8 cellular contexts compared by ENCODE assay signal in genomic region chr10:101818958-101819633, GRCh38. TPM values are rescaled to one million over a fixed set of nuclear protein-coding genes. Genes with fewer than 3 reads are reported as not detected.
DNase-seq lines count a peak whose midpoint lies in the region; ATAC-seq and FAIRE-seq lines count a peak whose summit lies in the region.

No MANE protein-coding gene starts in this region.

- no peaks in the 10 kb centered on the region for H3K27me3 ChIP-seq in small intestine (ENCODE audit: control insufficient read depth in 2 of 2, insufficient read depth in 2 of 2, low read length in 2 of 2)

- peak overlapping the region; percentile 85 to 98 for H3K27ac ChIP-seq in small intestine (ENCODE audit: low read depth in 1 of 2, low read length in 1 of 2)

- H3K4me1 ChIP-seq in small intestine (ENCODE audit: control insufficient read depth in 2 of 2, insufficient read depth in 1 of 2, low read depth in 1 of 2, low read length in 1 of 2): peaks cover 3 to 4% of the 10 kb centered on the region in 2 donors

- no peaks in the 10 kb centered on the region for H3K27me3 Mint-ChIP-seq in activated naive CD4-positive, alpha-beta T cell treated with anti-CD3 and anti-CD28 coated beads, Interleukin-2, amount 50 U/mL, for 24 hours

- H3K27ac Mint-ChIP-seq in activated naive CD4-positive, alpha-beta T cell treated with anti-CD3 and anti-CD28 coated beads, Interleukin-2, amount 50 U/mL, for 24 hours: peak overlapping the region; percentile 100

- H3K4me3 ChIP-seq in iPS-11a (ENCODE audit: low read depth, low read length): peak overlapping the region; percentile 72
- peak overlapping the region; percentile 20 to 41 for H3K4me3 ChIP-seq in small intestine (ENCODE audit: low read depth in 1 of 2, low read length in 2 of 2)

- WGBS in small intestine, 3 donors: 6 to 19% (median 14%) methylated on average over 13 of the region's 13 CpGs

- H3K36me3 Mint-ChIP-seq in activated naive CD4-positive, alpha-beta T cell treated with anti-CD3 and anti-CD28 coated beads, Interleukin-2, amount 50 U/mL, for 24 hours: peaks cover 2% of the 10 kb centered on the region

- H3K9me3 Mint-ChIP-seq in activated naive CD4-positive, alpha-beta T cell treated with anti-CD3 and anti-CD28 coated beads, Interleukin-2, amount 50 U/mL, for 24 hours: no peaks in the 10 kb centered on the region

- ATAC-seq in GM19467 (IDR thresholded peaks at IDR 0.05; ENCODE audit: unreplicated experiment): peak; percentile 10
- ATAC-seq in HG03520 (IDR thresholded peaks at IDR 0.05; ENCODE audit: unreplicated experiment): peak; percentile 13

- H3K36me3 ChIP-seq in small intestine (ENCODE audit: control insufficient read depth in 2 of 2, insufficient read depth in 2 of 2, low read length in 2 of 2): no peaks in the 10 kb centered on the region

- H3K4me3 Mint-ChIP-seq in activated naive CD4-positive, alpha-beta T cell treated with anti-CD3 and anti-CD28 coated beads, Interleukin-2, amount 50 U/mL, for 24 hours: peak overlapping the region; percentile 99

- DNase-seq in DMS79 treated with DMSO at 0.1 percent for 48 hours (lab: John Stamatoyannopoulos, UW): peak; percentile 9
- DNase-seq in small intestine: peak; percentile 76
- DNase-seq in occipital lobe (lab: John Stamatoyannopoulos, UW): no peak
- no peak for DNase-seq in stimulated activated CD4-positive, alpha-beta T cell treated with anti-CD3 and anti-CD28 coated beads, Interleukin-12 subunit alpha, Interleukin-12 subunit beta, amount 100 ng/mL, for 4 hours

- H3K4me1 Mint-ChIP-seq in activated naive CD4-positive, alpha-beta T cell treated with anti-CD3 and anti-CD28 coated beads, Interleukin-2, amount 50 U/mL, for 24 hours: peaks cover 35% of the 10 kb centered on the region

- H3K9me3 ChIP-seq in small intestine (ENCODE audit: control insufficient read depth, low read depth): no peaks in the 10 kb centered on the region

- no peak for FAIRE-seq in small intestine (lab: Jason Lieb, UNC)

RNA-seq across cellular contexts. Expression of gene OGA, which starts 0.9 kb away (rescaled TPM):
- 10 to 100 TPM; 26.5 to 34.0 (median 28.5) TPM for polyA plus RNA-seq in small intestine
- total RNA-seq in occipital lobe: 349 TPM

RNA-seq across cellular contexts. Expression of gene KCNIP2, which starts 24.5 kb away (rescaled TPM):
- polyA plus RNA-seq in small intestine: 1 to 10 TPM; 2.5 to 3.6 (median 3.2) TPM
- total RNA-seq in occipital lobe: 6.9 TPM

RNA-seq across cellular contexts. Expression of gene NPM3, which starts 35.9 kb away (rescaled TPM):
- 10 to 100 TPM in 2 of 3 donors, 1 to 10 TPM in 1; 2.5 to 49.8 (median 14.9) TPM for polyA plus RNA-seq in small intestine
- total RNA-seq in occipital lobe: 35.2 TPM

RNA-seq across cellular contexts. Expression of gene FGF8, which starts 43.2 kb away (rescaled TPM):
- under 1 TPM in 1 of 3 donors, not detected in 2; 0.12 TPM for polyA plus RNA-seq in small intestine
- not detected for total RNA-seq in occipital lobe

Comparison
In these comparisons a context has a peak if more than half of its experiments do, and no peak if none do; other contexts are left out.
1. DNase-seq: peak in DMS79 treated with DMSO at 0.1 percent for 48 hours (single experiment) and small intestine (single experiment); none in occipital lobe (single experiment) and stimulated activated CD4-positive, alpha-beta T cell treated with anti-CD3 and anti-CD28 coated beads, Interleukin-12 subunit alpha, Interleukin-12 subunit beta, amount 100 ng/mL, for 4 hours (single experiment).